Comparison of ENCODE assay signal across 11 cellular contexts in the genomic region with DNA sequence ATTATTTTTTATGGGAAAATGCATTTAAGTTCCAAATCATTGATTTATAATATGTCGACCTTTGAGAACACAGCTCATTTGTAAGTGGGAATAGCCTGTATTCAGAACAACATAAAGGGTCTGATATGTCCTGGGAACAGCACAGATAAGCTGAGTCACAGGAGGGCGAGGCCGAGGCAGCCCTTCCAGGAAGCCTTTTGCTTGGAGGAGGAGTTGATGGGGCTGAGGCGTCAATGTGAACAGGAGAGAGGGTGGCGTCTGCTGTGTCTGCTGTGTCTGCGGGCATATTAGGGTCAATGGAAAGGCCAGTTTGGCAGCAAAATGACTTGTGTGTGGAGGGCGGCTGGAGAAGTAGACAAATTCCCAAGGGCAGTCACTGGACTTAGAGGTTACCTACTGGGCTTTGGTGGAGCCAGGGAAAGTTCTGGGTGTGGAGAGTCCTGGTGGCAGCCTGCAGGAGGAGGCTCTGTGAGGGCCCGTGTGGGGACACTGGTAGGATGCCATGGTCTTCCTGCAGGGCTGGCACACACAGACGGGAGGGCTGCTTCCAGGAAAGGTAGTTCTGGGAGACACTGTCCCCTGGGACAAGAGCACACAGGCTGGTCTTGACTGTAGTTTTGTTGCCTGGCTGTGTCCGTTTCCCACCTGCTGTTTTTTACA.
DNase-seq lines count a peak whose midpoint lies in the region; ATAC-seq and TF ChIP-seq lines count a peak whose summit lies in the region.
"Had no signal": no experiment of that assay in that cellular context is flagged by ENCODE, and none has a peak within 500 bp of the region (broad histone marks: within the 10 kb centered on the region; RNA-seq: fewer than 3 reads in every experiment).

No MANE protein-coding gene starts in this region.

- no peaks in the 10 kb centered on the region for H3K27me3 Mint-ChIP-seq in chondrocyte (ENCODE audit: low read depth)

- peaks cover 66% of the 10 kb centered on the region for H3K4me1 Mint-ChIP-seq in chondrocyte (ENCODE audit: low read depth)
- no peaks in the 10 kb centered on the region for H3K4me1 Mint-ChIP-seq in stimulated activated effector memory CD8-positive, alpha-beta T cell treated with anti-CD3 and anti-CD28 coated beads, Interleukin-12 subunit alpha, Interleukin-12 subunit beta, amount 100 ng/mL, for 72 hours

- H2BK120ac ChIP-seq in IMR-90 (ENCODE audit: low read depth, low read length) = peak overlapping the region; percentile 63

- H2BK20ac ChIP-seq in IMR-90 (ENCODE audit: low read depth, low read length) = peak overlapping the region; percentile 25; the same call in 1 of the 2 replicates

- no peaks in the 10 kb centered on the region for H3K9me3 ChIP-seq in IMR-90 (ENCODE audit: control insufficient read depth, insufficient read depth, low read length)
- no peaks in the 10 kb centered on the region for H3K9me3 ChIP-seq in mesodermal cell (ENCODE audit: control insufficient read depth, low read length)

- peaks cover 51% of the 10 kb centered on the region for H3K4me1 ChIP-seq in IMR-90 (ENCODE audit: control insufficient read depth, insufficient read depth, low read length)
- peaks cover 81% of the 10 kb centered on the region for H3K4me1 ChIP-seq in mesodermal cell (ENCODE audit: control insufficient read depth, insufficient read depth, low read length, poor library complexity, severe bottlenecking)

- no peak overlapping the region for H3K4me3 Mint-ChIP-seq in chondrocyte (ENCODE audit: unreplicated experiment)
- no peak overlapping the region for H3K4me3 Mint-ChIP-seq in stimulated activated effector memory CD8-positive, alpha-beta T cell treated with anti-CD3 and anti-CD28 coated beads, Interleukin-12 subunit alpha, Interleukin-12 subunit beta, amount 100 ng/mL, for 72 hours

- H3K27me3 ChIP-seq in IMR-90 (ENCODE audit: control insufficient read depth, insufficient read depth, low read length) = no peaks in the 10 kb centered on the region

- peak overlapping the region; percentile 43 for H2BK5ac ChIP-seq in IMR-90 (ENCODE audit: low read depth, low read length, poor library complexity, severe bottlenecking)

- dilution Hi-C loops in IMR-90 (cut with HindIII; ENCODE audit: low sequenced_read_pairs, unreplicated experiment) = no loop called here

- in situ Hi-C loops in IMR-90 (cut with MboI; ENCODE audit: low sequenced_read_pairs) = no loop called here

- intact Hi-C loops in IMR-90 (cut with micrococcal nuclease) = no loop called here

- H3K4me3 ChIP-seq in IMR-90 (ENCODE audit: insufficient read depth, low read depth, low read length) = no peak overlapping the region
- no peak overlapping the region for H3K4me3 ChIP-seq in mesodermal cell (ENCODE audit: extremely low read depth, insufficient read depth, low read length, poor library complexity, severe bottlenecking)
- H3K4me3 ChIP-seq: SK-N-MC had no signal

- H3K4me2 ChIP-seq in IMR-90 (ENCODE audit: low read depth, low read length) = no peak overlapping the region

- no peak for TF ChIP-seq RAD21 in IMR-90 (IDR thresholded peaks at IDR 0.05; ENCODE audit: low read length)

- H4K20me1 ChIP-seq in IMR-90 (ENCODE audit: insufficient read depth, low read length) = peaks cover 79% of the 10 kb centered on the region

- CTCF ChIA-PET in IMR-90 (lab: Yijun Ruan, JAX) = interaction anchor here (0.6 kb wide), 1 partner anchor 231 kb away, joined by 4 read pairs; no protein-coding TSS in a partner anchor

- peak overlapping the region; percentile 27 for H2AFZ ChIP-seq in IMR-90 (replicated peaks; ENCODE audit: low read length, poor library complexity)

- H3K14ac ChIP-seq in IMR-90 (replicated peaks; ENCODE audit: low read depth, low read length) = peak overlapping the region; percentile 45; the same call in 1 of the 2 replicates

- H2AK5ac ChIP-seq in IMR-90 (ENCODE audit: low read depth, low read length) = peak overlapping the region; percentile 73

- H3K9me3 Mint-ChIP-seq in chondrocyte (ENCODE audit: low read depth) = no peaks in the 10 kb centered on the region
- no peaks in the 10 kb centered on the region for H3K9me3 Mint-ChIP-seq in stimulated activated effector memory CD8-positive, alpha-beta T cell treated with anti-CD3 and anti-CD28 coated beads, Interleukin-12 subunit alpha, Interleukin-12 subunit beta, amount 100 ng/mL, for 72 hours

- no TSS peak for BruUV-seq in IMR-90 (replicated peaks; lab: Mats Ljungman, UMichigan)

- peak overlapping the region; percentile 76 for H3K27ac Mint-ChIP-seq in chondrocyte (ENCODE audit: unreplicated experiment)
- H3K27ac Mint-ChIP-seq in stimulated activated effector memory CD8-positive, alpha-beta T cell treated with anti-CD3 and anti-CD28 coated beads, Interleukin-12 subunit alpha, Interleukin-12 subunit beta, amount 100 ng/mL, for 72 hours = no peak overlapping the region

- TF ChIP-seq POLR2A in IMR-90 (IDR thresholded peaks at IDR 0.05; ENCODE audit: low read depth, low read length) = no peak

- no peak overlapping the region for H3K9ac ChIP-seq in IMR-90 (ENCODE audit: low read depth, low read length)

- H3K27ac ChIP-seq in IMR-90 (ENCODE audit: insufficient read depth, low read length) (peak overlapping the region; percentile 22; the same call in 1 of the 2 replicates), mesodermal cell (ENCODE audit: low read depth, low read length, severe bottlenecking) (peak overlapping the region; percentile 36)
- H3K27ac ChIP-seq: SK-N-MC had no signal

- peak overlapping the region; percentile 45; the same call in 1 of the 2 replicates for H3K23ac ChIP-seq in IMR-90 (ENCODE audit: low read depth, low read length)

- H4K91ac ChIP-seq in IMR-90 (ENCODE audit: insufficient read depth, low read depth, low read length) = peak overlapping the region; percentile 35

- peak overlapping the region; percentile 92 for H2AK9ac ChIP-seq in IMR-90 (replicated peaks; ENCODE audit: low read depth, low read length, poor library complexity)

- TF ChIP-seq CTCF in IMR-90 (conservative IDR thresholded peaks at IDR 0.05; ENCODE audit: low read depth, low read length) (no peak), chondrocyte (IDR thresholded peaks at IDR 0.05) (no peak)

- ATAC-seq in IMR-90 (ENCODE audit: low read depth) (no peak; the same call in 1 of the 2 replicates), GM19467 (IDR thresholded peaks at IDR 0.05; ENCODE audit: unreplicated experiment) (no peak), GM21526 (IDR thresholded peaks at IDR 0.05; ENCODE audit: low FRiP score, unreplicated experiment) (no peak)
- no peak for ATAC-seq in stimulated activated effector memory CD8-positive, alpha-beta T cell treated with anti-CD3 and anti-CD28 coated beads, Interleukin-12 subunit alpha, Interleukin-12 subunit beta, amount 100 ng/mL, for 72 hours

- H2BK15ac ChIP-seq in IMR-90 (ENCODE audit: low read depth, low read length) = no peak overlapping the region

- H3K4ac ChIP-seq in IMR-90 (ENCODE audit: low read depth, low read length) = peak overlapping the region; percentile 69

- peak overlapping the region in 1 of 2 experiments; percentile 35; a peak in 1 of 4 replicates for H4K8ac ChIP-seq in IMR-90 (ENCODE audit: low read depth in 2 of 2, low read length in 2 of 2)

- H3K36me3 Mint-ChIP-seq in chondrocyte (ENCODE audit: low read depth) = peaks cover 3% of the 10 kb centered on the region
- H3K36me3 Mint-ChIP-seq in stimulated activated effector memory CD8-positive, alpha-beta T cell treated with anti-CD3 and anti-CD28 coated beads, Interleukin-12 subunit alpha, Interleukin-12 subunit beta, amount 100 ng/mL, for 72 hours = no peaks in the 10 kb centered on the region

- H3K79me1 ChIP-seq in IMR-90 (ENCODE audit: low read depth in 1 of 2, low read length in 2 of 2) = peaks cover 49 to 95% of the 10 kb centered on the region in 2 experiments

- no peak overlapping the region for H4K5ac ChIP-seq in IMR-90 (ENCODE audit: low read depth, low read length)

- no peak overlapping the region for H3K56ac ChIP-seq in IMR-90 (ENCODE audit: extremely low read depth, insufficient read depth, low read length)

- no peak overlapping the region for H3K18ac ChIP-seq in IMR-90 (ENCODE audit: low read depth, low read length)

- peaks cover 72% of the 10 kb centered on the region for H3K9me1 ChIP-seq in IMR-90 (ENCODE audit: insufficient read depth, low read length)

- POLR2A ChIA-PET in IMR-90 (lab: Charles Lee; ENCODE audit: unreplicated experiment) = no interaction called here

- WGBS in IMR-90 (ENCODE audit: extremely low coverage in 2 of 2, insufficient read length in 1 of 2), 2 experiments = 87% methylated on average over 3 of the region's 10 CpGs; no CpG with 5 or more reads in 1 of the 2 experiments
- WGBS in mesodermal cell (ENCODE audit: insufficient coverage in 2 of 2), 2 experiments = 81 to 86% methylated on average over 9 to 10 of the region's 10 CpGs

- H3K36me3 ChIP-seq in IMR-90 (ENCODE audit: control insufficient read depth, insufficient read depth, low read length) (peaks cover 2% of the 10 kb centered on the region; the same call in 1 of the 2 replicates), mesodermal cell (ENCODE audit: control insufficient read depth, insufficient read depth, low read length) (peaks cover 9% of the 10 kb centered on the region)

- peak; percentile 51 for DNase-seq in 8988T
- peak; percentile 67 for DNase-seq in IMR-90
- peak; percentile 68 for DNase-seq in chondrocyte (ENCODE audit: low spot score)
- no peak for DNase-seq in activated effector memory CD4-positive, alpha-beta T cell treated with anti-CD3 and anti-CD28 coated beads, Interleukin-2, amount 50 U/mL, for 16 hours
- DNase-seq in stimulated activated effector memory CD8-positive, alpha-beta T cell treated with anti-CD3 and anti-CD28 coated beads, Interleukin-12 subunit alpha, Interleukin-12 subunit beta, amount 100 ng/mL, for 72 hours (ENCODE audit: low spot score in 2 of 2) = no peak
- DNase-seq: amniotic stem cell, NCI-H2171 had no signal

TF ChIP-seq in IMR-90, 13 proteins besides CTCF, POLR2A, EP300 and RAD21:
- TF ChIP-seq CHD1 (IDR thresholded peaks at IDR 0.05; ENCODE audit: low read depth, low read length) (no peak), FOS (IDR thresholded peaks at IDR 0.05; ENCODE audit: low read depth, low read length) (peak; percentile 37; the same call in 1 of the 2 replicates), BHLHE40 (IDR thresholded peaks at IDR 0.05; ENCODE audit: low read depth, low read length) (no peak), NFE2L2 (IDR thresholded peaks at IDR 0.05; ENCODE audit: low read depth, low read length) (peak; percentile 71; the same call in 1 of the 2 replicates)
TF ChIP-seq in IMR-90: peak in this region for 2.

Comparison
In these comparisons a context has a peak if more than half of its experiments do, and no peak if none do; other contexts are left out.
1. DNase-seq: peak in 8988T (single experiment), IMR-90 (single experiment) and chondrocyte (single experiment); none in activated effector memory CD4-positive, alpha-beta T cell treated with anti-CD3 and anti-CD28 coated beads, Interleukin-2, amount 50 U/mL, for 16 hours (single experiment) and stimulated activated effector memory CD8-positive, alpha-beta T cell treated with anti-CD3 and anti-CD28 coated beads, Interleukin-12 subunit alpha, Interleukin-12 subunit beta, amount 100 ng/mL, for 72 hours (0 of 2).